1 cellular context compared by ENCODE assay signal in the genomic region with DNA sequence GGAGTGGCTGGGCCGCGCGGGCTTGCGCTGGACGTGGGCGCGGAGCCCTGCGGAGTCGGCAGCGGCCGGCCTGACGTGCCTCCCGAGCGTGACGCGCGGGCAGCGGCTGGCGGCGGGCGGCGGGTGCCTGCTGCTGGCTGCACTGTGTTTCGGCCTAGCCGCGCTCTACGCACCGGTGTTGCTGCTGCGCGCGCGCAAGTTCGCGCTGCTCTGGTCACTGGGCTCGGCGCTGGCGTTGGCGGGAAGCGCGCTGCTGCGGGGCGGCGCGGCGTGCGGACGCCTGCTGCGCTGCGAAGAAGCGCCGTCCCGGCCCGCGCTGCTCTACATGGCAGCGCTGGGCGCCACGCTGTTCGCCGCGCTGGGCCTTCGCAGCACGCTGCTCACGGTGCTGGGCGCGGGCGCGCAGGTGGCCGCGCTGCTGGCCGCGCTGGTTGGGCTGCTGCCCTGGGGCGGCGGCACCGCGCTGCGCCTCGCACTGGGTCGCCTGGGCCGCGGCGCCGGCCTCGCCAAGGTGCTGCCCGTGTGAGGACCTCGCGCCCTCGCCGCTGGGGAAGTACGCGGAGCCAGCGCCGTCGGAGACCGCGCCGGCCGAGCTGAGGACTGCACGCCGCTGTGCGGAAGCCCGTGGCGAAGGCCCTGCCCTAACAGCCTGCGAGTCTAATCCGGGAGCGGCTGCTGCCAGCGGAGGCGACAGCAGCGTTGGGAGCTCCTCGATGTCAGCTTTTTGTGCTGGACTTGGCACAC.
TF ChIP-seq lines count a peak whose summit lies in the region.

No MANE protein-coding gene starts in this region.

TF ChIP-seq in HepG2, 621 proteins besides CTCF, POLR2A, EP300 and RAD21 (continued from another document and continues in another):
- TF ChIP-seq ZNF567 (CRISPR knock-in tag; IDR thresholded peaks at IDR 0.05; ENCODE audit: borderline replicate concordance) (no peak), JUNB (CRISPR knock-in tag; IDR thresholded peaks at IDR 0.05; ENCODE audit: borderline replicate concordance) (no peak; the same call in 1 of the 2 replicates), PHF20 (CRISPR knock-in tag; IDR thresholded peaks at IDR 0.05) (0 out of 2 replicates have a peak, but pooled peaks have one; percentile 42), ZNF431 (CRISPR knock-in tag; IDR thresholded peaks at IDR 0.05; ENCODE audit: borderline replicate concordance, low read depth) (peak; percentile 90), SYNCRIP (IDR thresholded peaks at IDR 0.05; ENCODE audit: insufficient read depth, low read depth, low read length) (no peak), ARNTL (CRISPR knock-in tag; IDR thresholded peaks at IDR 0.05) (no peak), SP1 (IDR thresholded peaks at IDR 0.05) (no peak), SP1 (CRISPR knock-in tag; IDR thresholded peaks at IDR 0.05) (peak; percentile 43), ZNF619 (CRISPR knock-in tag; IDR thresholded peaks at IDR 0.05) (0 out of 2 replicates have a peak, but pooled peaks have one; percentile 86), HIVEP1 (CRISPR knock-in tag; IDR thresholded peaks at IDR 0.05) (peak; percentile 63; the same call in 1 of the 2 replicates), KLF12 (CRISPR knock-in tag; IDR thresholded peaks at IDR 0.05; ENCODE audit: borderline replicate concordance) (peak; percentile 51), ZNF530 (CRISPR knock-in tag; IDR thresholded peaks at IDR 0.05; ENCODE audit: low read depth) (no peak), SP140L (CRISPR knock-in tag; IDR thresholded peaks at IDR 0.05; ENCODE audit: borderline replicate concordance) (no peak), HNRNPUL1 (IDR thresholded peaks at IDR 0.05; ENCODE audit: low read depth, low read length) (no peak), MIER3 (CRISPR knock-in tag; IDR thresholded peaks at IDR 0.05; ENCODE audit: borderline replicate concordance) (0 out of 2 replicates have a peak, but pooled peaks have one; percentile 14), CBFB (CRISPR knock-in tag; IDR thresholded peaks at IDR 0.05) (no peak; the same call in 1 of the 2 replicates), TOE1 (CRISPR knock-in tag; IDR thresholded peaks at IDR 0.05) (no peak), TP53 (CRISPR knock-in tag; conservative IDR thresholded peaks at IDR 0.05) (no peak), ZNF432 (CRISPR knock-in tag; IDR thresholded peaks at IDR 0.05; ENCODE audit: borderline replicate concordance) (no peak), CHD4 (IDR thresholded peaks at IDR 0.05; ENCODE audit: borderline replicate concordance, low read length) (no peak), SKI (IDR thresholded peaks at IDR 0.05; ENCODE audit: partially characterized antibody) (no peak), ZNF296 (CRISPR knock-in tag; conservative IDR thresholded peaks at IDR 0.05) (no peak), PAX8 (CRISPR knock-in tag; IDR thresholded peaks at IDR 0.05; ENCODE audit: borderline replicate concordance) (0 out of 2 replicates have a peak, but pooled peaks have one; percentile 43), ZNF180 (CRISPR knock-in tag; IDR thresholded peaks at IDR 0.05; ENCODE audit: borderline replicate concordance, low read depth) (no peak), ZNF670 (CRISPR knock-in tag; IDR thresholded peaks at IDR 0.05; ENCODE audit: borderline replicate concordance) (no peak; the same call in 1 of the 2 replicates), AGO1 (IDR thresholded peaks at IDR 0.05; ENCODE audit: low read depth, low read length, poor library complexity, severe bottlenecking) (no peak)
- TF ChIP-seq, protein P1, sequence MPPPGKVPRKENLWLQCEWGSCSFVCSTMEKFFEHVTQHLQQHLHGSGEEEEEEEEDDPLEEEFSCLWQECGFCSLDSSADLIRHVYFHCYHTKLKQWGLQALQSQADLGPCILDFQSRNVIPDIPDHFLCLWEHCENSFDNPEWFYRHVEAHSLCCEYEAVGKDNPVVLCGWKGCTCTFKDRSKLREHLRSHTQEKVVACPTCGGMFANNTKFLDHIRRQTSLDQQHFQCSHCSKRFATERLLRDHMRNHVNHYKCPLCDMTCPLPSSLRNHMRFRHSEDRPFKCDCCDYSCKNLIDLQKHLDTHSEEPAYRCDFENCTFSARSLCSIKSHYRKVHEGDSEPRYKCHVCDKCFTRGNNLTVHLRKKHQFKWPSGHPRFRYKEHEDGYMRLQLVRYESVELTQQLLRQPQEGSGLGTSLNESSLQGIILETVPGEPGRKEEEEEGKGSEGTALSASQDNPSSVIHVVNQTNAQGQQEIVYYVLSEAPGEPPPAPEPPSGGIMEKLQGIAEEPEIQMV (CRISPR knock-in tag; IDR thresholded peaks at IDR 0.05; ENCODE audit: low read depth), result no peak; the same call in 1 of the 2 replicates
- TF ChIP-seq, protein P2, sequence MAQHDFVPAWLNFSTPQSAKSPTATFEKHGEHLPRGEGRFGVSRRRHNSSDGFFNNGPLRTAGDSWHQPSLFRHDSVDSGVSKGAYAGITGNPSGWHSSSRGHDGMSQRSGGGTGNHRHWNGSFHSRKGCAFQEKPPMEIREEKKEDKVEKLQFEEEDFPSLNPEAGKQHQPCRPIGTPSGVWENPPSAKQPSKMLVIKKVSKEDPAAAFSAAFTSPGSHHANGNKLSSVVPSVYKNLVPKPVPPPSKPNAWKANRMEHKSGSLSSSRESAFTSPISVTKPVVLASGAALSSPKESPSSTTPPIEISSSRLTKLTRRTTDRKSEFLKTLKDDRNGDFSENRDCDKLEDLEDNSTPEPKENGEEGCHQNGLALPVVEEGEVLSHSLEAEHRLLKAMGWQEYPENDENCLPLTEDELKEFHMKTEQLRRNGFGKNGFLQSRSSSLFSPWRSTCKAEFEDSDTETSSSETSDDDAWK (CRISPR knock-in tag; IDR thresholded peaks at IDR 0.05), result no peak
- TF ChIP-seq, protein P3, sequence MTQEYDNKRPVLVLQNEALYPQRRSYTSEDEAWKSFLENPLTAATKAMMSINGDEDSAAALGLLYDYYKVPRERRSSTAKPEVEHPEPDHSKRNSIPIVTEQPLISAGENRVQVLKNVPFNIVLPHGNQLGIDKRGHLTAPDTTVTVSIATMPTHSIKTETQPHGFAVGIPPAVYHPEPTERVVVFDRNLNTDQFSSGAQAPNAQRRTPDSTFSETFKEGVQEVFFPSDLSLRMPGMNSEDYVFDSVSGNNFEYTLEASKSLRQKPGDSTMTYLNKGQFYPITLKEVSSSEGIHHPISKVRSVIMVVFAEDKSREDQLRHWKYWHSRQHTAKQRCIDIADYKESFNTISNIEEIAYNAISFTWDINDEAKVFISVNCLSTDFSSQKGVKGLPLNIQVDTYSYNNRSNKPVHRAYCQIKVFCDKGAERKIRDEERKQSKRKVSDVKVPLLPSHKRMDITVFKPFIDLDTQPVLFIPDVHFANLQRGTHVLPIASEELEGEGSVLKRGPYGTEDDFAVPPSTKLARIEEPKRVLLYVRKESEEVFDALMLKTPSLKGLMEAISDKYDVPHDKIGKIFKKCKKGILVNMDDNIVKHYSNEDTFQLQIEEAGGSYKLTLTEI (CRISPR knock-in tag; conservative IDR thresholded peaks at IDR 0.05), result no peak; the same call in 1 of the 2 replicates
- TF ChIP-seq, protein P4, sequence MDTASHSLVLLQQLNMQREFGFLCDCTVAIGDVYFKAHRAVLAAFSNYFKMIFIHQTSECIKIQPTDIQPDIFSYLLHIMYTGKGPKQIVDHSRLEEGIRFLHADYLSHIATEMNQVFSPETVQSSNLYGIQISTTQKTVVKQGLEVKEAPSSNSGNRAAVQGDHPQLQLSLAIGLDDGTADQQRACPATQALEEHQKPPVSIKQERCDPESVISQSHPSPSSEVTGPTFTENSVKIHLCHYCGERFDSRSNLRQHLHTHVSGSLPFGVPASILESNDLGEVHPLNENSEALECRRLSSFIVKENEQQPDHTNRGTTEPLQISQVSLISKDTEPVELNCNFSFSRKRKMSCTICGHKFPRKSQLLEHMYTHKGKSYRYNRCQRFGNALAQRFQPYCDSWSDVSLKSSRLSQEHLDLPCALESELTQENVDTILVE (CRISPR knock-in tag; IDR thresholded peaks at IDR 0.05), result no peak
- TF ChIP-seq, protein P5, sequence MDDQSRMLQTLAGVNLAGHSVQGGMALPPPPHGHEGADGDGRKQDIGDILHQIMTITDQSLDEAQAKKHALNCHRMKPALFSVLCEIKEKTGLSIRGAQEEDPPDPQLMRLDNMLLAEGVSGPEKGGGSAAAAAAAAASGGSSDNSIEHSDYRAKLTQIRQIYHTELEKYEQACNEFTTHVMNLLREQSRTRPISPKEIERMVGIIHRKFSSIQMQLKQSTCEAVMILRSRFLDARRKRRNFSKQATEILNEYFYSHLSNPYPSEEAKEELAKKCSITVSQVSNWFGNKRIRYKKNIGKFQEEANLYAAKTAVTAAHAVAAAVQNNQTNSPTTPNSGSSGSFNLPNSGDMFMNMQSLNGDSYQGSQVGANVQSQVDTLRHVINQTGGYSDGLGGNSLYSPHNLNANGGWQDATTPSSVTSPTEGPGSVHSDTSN (CRISPR knock-in tag; IDR thresholded peaks at IDR 0.05; ENCODE audit: borderline replicate concordance), result peak; percentile 3; the same call in 1 of the 2 replicates
- TF ChIP-seq, protein P6, sequence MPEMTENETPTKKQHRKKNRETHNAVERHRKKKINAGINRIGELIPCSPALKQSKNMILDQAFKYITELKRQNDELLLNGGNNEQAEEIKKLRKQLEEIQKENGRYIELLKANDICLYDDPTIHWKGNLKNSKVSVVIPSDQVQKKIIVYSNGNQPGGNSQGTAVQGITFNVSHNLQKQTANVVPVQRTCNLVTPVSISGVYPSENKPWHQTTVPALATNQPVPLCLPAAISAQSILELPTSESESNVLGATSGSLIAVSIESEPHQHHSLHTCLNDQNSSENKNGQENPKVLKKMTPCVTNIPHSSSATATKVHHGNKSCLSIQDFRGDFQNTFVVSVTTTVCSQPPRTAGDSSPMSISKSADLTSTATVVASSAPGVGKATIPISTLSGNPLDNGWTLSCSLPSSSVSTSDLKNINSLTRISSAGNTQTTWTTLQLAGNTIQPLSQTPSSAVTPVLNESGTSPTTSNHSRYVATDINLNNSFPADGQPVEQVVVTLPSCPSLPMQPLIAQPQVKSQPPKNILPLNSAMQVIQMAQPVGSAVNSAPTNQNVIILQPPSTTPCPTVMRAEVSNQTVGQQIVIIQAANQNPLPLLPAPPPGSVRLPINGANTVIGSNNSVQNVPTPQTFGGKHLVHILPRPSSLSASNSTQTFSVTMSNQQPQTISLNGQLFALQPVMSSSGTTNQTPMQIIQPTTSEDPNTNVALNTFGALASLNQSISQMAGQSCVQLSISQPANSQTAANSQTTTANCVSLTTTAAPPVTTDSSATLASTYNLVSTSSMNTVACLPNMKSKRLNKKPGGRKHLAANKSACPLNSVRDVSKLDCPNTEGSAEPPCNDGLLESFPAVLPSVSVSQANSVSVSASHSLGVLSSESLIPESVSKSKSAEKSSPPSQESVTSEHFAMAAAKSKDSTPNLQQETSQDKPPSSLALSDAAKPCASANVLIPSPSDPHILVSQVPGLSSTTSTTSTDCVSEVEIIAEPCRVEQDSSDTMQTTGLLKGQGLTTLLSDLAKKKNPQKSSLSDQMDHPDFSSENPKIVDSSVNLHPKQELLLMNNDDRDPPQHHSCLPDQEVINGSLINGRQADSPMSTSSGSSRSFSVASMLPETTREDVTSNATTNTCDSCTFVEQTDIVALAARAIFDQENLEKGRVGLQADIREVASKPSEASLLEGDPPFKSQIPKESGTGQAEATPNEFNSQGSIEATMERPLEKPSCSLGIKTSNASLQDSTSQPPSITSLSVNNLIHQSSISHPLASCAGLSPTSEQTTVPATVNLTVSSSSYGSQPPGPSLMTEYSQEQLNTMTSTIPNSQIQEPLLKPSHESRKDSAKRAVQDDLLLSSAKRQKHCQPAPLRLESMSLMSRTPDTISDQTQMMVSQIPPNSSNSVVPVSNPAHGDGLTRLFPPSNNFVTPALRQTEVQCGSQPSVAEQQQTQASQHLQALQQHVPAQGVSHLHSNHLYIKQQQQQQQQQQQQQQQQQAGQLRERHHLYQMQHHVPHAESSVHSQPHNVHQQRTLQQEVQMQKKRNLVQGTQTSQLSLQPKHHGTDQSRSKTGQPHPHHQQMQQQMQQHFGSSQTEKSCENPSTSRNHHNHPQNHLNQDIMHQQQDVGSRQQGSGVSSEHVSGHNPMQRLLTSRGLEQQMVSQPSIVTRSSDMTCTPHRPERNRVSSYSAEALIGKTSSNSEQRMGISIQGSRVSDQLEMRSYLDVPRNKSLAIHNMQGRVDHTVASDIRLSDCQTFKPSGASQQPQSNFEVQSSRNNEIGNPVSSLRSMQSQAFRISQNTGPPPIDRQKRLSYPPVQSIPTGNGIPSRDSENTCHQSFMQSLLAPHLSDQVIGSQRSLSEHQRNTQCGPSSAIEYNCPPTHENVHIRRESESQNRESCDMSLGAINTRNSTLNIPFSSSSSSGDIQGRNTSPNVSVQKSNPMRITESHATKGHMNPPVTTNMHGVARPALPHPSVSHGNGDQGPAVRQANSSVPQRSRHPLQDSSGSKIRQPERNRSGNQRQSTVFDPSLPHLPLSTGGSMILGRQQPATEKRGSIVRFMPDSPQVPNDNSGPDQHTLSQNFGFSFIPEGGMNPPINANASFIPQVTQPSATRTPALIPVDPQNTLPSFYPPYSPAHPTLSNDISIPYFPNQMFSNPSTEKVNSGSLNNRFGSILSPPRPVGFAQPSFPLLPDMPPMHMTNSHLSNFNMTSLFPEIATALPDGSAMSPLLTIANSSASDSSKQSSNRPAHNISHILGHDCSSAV (CRISPR knock-in tag; IDR thresholded peaks at IDR 0.05; ENCODE audit: borderline replicate concordance), result peak; percentile 31; the same call in 1 of the 2 replicates
- TF ChIP-seq, protein P7, sequence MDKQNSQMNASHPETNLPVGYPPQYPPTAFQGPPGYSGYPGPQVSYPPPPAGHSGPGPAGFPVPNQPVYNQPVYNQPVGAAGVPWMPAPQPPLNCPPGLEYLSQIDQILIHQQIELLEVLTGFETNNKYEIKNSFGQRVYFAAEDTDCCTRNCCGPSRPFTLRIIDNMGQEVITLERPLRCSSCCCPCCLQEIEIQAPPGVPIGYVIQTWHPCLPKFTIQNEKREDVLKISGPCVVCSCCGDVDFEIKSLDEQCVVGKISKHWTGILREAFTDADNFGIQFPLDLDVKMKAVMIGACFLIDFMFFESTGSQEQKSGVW (CRISPR knock-in tag; IDR thresholded peaks at IDR 0.05; ENCODE audit: borderline replicate concordance), result no peak
- TF ChIP-seq, protein P8, sequence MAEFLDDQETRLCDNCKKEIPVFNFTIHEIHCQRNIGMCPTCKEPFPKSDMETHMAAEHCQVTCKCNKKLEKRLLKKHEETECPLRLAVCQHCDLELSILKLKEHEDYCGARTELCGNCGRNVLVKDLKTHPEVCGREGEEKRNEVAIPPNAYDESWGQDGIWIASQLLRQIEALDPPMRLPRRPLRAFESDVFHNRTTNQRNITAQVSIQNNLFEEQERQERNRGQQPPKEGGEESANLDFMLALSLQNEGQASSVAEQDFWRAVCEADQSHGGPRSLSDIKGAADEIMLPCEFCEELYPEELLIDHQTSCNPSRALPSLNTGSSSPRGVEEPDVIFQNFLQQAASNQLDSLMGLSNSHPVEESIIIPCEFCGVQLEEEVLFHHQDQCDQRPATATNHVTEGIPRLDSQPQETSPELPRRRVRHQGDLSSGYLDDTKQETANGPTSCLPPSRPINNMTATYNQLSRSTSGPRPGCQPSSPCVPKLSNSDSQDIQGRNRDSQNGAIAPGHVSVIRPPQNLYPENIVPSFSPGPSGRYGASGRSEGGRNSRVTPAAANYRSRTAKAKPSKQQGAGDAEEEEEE (CRISPR knock-in tag; IDR thresholded peaks at IDR 0.05; ENCODE audit: borderline replicate concordance), result no peak
- TF ChIP-seq, protein P9, sequence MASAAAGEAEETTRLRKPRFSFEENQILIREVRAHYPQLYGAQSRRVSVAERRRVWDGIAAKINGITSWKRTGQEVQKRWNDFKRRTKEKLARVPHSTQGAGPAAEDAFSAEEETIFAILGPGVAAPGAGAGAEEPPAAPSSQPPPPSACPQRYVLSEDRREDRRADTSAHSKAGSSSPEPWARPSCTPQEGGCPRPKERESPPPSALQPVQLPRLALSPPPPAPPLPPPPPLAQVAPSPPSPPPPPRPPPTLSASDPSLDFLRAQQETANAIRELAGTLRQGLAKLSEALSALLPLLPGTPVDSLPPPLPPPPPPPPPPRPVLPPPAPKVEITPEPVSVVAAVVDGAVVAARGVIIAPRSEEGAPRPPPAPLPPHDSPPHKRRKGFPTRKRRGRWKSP (CRISPR knock-in tag; IDR thresholded peaks at IDR 0.05), result peak; percentile 94; the same call in 1 of the 2 replicates
